7 cellular contexts compared by ENCODE assay signal in genomic region chr9:96853711-96854072, GRCh38.
DNase-seq lines count a peak whose midpoint lies in the region; ATAC-seq lines count a peak whose summit lies in the region.

No MANE protein-coding gene starts in this region.

- peak; percentile 8 for ATAC-seq in GM18861 (IDR thresholded peaks at IDR 0.05; ENCODE audit: unreplicated experiment)
- peak; percentile 23 for ATAC-seq in HG02588 (IDR thresholded peaks at IDR 0.05; ENCODE audit: unreplicated experiment)

- H3K27ac ChIP-seq in effector memory CD4-positive, alpha-beta T cell (ENCODE audit: insufficient read depth, low read length, poor library complexity, severe bottlenecking): peak overlapping the region; percentile 74
- H3K27ac ChIP-seq in muscle layer of colon (ENCODE audit: low read depth, low read length): peak overlapping the region; percentile 76

- H3K4me3 ChIP-seq in NT2/D1 (ENCODE audit: insufficient read length, low read depth) (peak overlapping the region; percentile 66), muscle layer of colon (ENCODE audit: low read depth in 1 of 2, low read length in 2 of 2) (peak overlapping the region; percentile 88 to 90)
- peak overlapping the region; percentile 92 for H3K4me3 ChIP-seq in effector memory CD4-positive, alpha-beta T cell (ENCODE audit: insufficient read depth, low read depth, low read length, poor library complexity, severe bottlenecking)

- no peaks in the 10 kb centered on the region for H3K27me3 ChIP-seq in NT2/D1 (ENCODE audit: insufficient read depth, insufficient read length)
- no peaks in the 10 kb centered on the region for H3K27me3 ChIP-seq in effector memory CD4-positive, alpha-beta T cell (replicated peaks; ENCODE audit: control insufficient read depth, insufficient read depth, low read length, poor library complexity, severe bottlenecking)
- no peaks in the 10 kb centered on the region for H3K27me3 ChIP-seq in muscle layer of colon (ENCODE audit: control insufficient read depth in 1 of 2, insufficient read depth in 2 of 2, low read length in 2 of 2)

- intact Hi-C loops in posterior cingulate gyrus (cut with DNase I): loop anchor here (10.0 kb wide), 1 partner anchor 761 kb away; no protein-coding TSS in a partner anchor

- H3K9me3 ChIP-seq in NT2/D1 (ENCODE audit: insufficient read depth, low read length): peaks cover 5% of the 10 kb centered on the region; the same call in 1 of the 2 replicates
- H3K9me3 ChIP-seq in effector memory CD4-positive, alpha-beta T cell (ENCODE audit: control insufficient read depth, low read length): no peaks in the 10 kb centered on the region
- H3K9me3 ChIP-seq in muscle layer of colon (ENCODE audit: low read length): no peaks in the 10 kb centered on the region

- H3K9ac ChIP-seq in NT2/D1 (ENCODE audit: insufficient read length, low read depth) (peak overlapping the region; percentile 79), muscle layer of colon (ENCODE audit: low read length) (peak overlapping the region; percentile 35)

- H3K4me1 ChIP-seq in NT2/D1 (ENCODE audit: insufficient read depth, insufficient read length): peaks cover 3% of the 10 kb centered on the region
- H3K4me1 ChIP-seq in effector memory CD4-positive, alpha-beta T cell (ENCODE audit: control insufficient read depth, insufficient read depth, low read length, poor library complexity, severe bottlenecking): peaks cover 9% of the 10 kb centered on the region
- H3K4me1 ChIP-seq in muscle layer of colon (ENCODE audit: insufficient read depth, low read length): peaks cover 21% of the 10 kb centered on the region

- H3K36me3 ChIP-seq in NT2/D1 (ENCODE audit: insufficient read depth, insufficient read length, low read length): peaks cover 6% of the 10 kb centered on the region
- H3K36me3 ChIP-seq in effector memory CD4-positive, alpha-beta T cell (ENCODE audit: control insufficient read depth, insufficient read depth, low read length): no peaks in the 10 kb centered on the region
- H3K36me3 ChIP-seq in muscle layer of colon (ENCODE audit: insufficient read depth, low read length): no peaks in the 10 kb centered on the region

- no peak for DNase-seq in NT2/D1 (ENCODE audit: low read depth, low spot score)
- no peak for DNase-seq in effector memory CD4-positive, alpha-beta T cell
- no peak for DNase-seq in GM03348 (ENCODE audit: low spot score)
- no peak for DNase-seq in posterior cingulate gyrus
